In genomic region chr6:37432916-37433656, GRCh38 we compare ENCODE assay signal across 8 cellular contexts. TPM values are rescaled to one million over a fixed set of nuclear protein-coding genes. Genes with fewer than 3 reads are reported as not detected.
DNase-seq lines count a peak whose midpoint lies in the region; ATAC-seq, FAIRE-seq and TF ChIP-seq lines count a peak whose summit lies in the region.

Gene CMTR1 (plus strand): TSS chr6:37433221. CDS start chr6:37435630, 2,409 bp downstream.

- FAIRE-seq in GM18507 (lab: Jason Lieb, UNC), result peak; percentile 93

- DNase-seq in GM18507 (ENCODE audit: extremely low spot score, insufficient read length, low read depth) (peak; percentile 96), NCI-H187 treated with DMSO at 0.1 percent for 48 hours (lab: John Stamatoyannopoulos, UW) (peak; percentile 53), ascending aorta (ENCODE audit: low spot score in 2 of 2) (peak; percentile 81 to 96), right cardiac atrium (peak; percentile 97 to 99 (median 98)), putamen (ENCODE audit: low spot score) (peak; percentile 89), uterus (peak; percentile 92 to 95)
- peak; percentile 98 for DNase-seq in T-helper 2 cell treated with Interferon-gamma antibody and Interleukin-4, amounts not matched to agents 5 μg/mL and 100 μg/mL, for 36 hours (ENCODE audit: low spot score)

- peak; percentile 30 to 77 for TF ChIP-seq POLR2A in uterus (IDR thresholded peaks at IDR 0.05)

- peak within 1 kb of the TSS; percentile 96 for H3K4me3 Mint-ChIP-seq in T-helper 2 cell treated with Interferon-gamma antibody and Interleukin-4, amounts not matched to agents 5 μg/mL and 100 μg/mL, for 36 hours

- H3K27ac ChIP-seq in ascending aorta, result peak within 1 kb of the TSS; percentile 94 to 95
- peak within 1 kb of the TSS; percentile 82 for H3K27ac ChIP-seq in right cardiac atrium (ENCODE audit: low read length)
- H3K27ac ChIP-seq in uterus, result peak within 1 kb of the TSS; percentile 81 to 94

- peaks cover 9 to 25% of the 10 kb centered on the region in 2 donors for H3K36me3 ChIP-seq in ascending aorta
- no peaks in the 10 kb centered on the region for H3K36me3 ChIP-seq in uterus

- H3K27me3 ChIP-seq in ascending aorta, result no peaks in the 10 kb centered on the region
- H3K27me3 ChIP-seq in right cardiac atrium (ENCODE audit: control insufficient read depth, insufficient read depth), result no peaks in the 10 kb centered on the region
- H3K27me3 ChIP-seq in uterus, result peaks cover 0 to 4% of the 10 kb centered on the region in 2 donors

- peaks cover 27% of the 10 kb centered on the region for H3K36me3 Mint-ChIP-seq in T-helper 2 cell treated with Interferon-gamma antibody and Interleukin-4, amounts not matched to agents 5 μg/mL and 100 μg/mL, for 36 hours (ENCODE audit: low read depth)

- ATAC-seq in HG02970 (IDR thresholded peaks at IDR 0.05; ENCODE audit: low FRiP score, unreplicated experiment), result peak; percentile 86
- peak; percentile 99 for ATAC-seq in right cardiac atrium

- peak within 1 kb of the TSS; percentile 98 for H3K27ac Mint-ChIP-seq in T-helper 2 cell treated with Interferon-gamma antibody and Interleukin-4, amounts not matched to agents 5 μg/mL and 100 μg/mL, for 36 hours

- H3K9me3 ChIP-seq in ascending aorta (no peaks in the 10 kb centered on the region), right cardiac atrium (ENCODE audit: control insufficient read depth, low read length) (no peaks in the 10 kb centered on the region), uterus (no peaks in the 10 kb centered on the region)

- no peak for TF ChIP-seq CTCF in ascending aorta (IDR thresholded peaks at IDR 0.05)
- TF ChIP-seq CTCF in uterus (IDR thresholded peaks at IDR 0.05), result peak in 2 of 4 experiments; percentile 20 to 22

- peaks cover 29% of the 10 kb centered on the region for H3K4me1 Mint-ChIP-seq in T-helper 2 cell treated with Interferon-gamma antibody and Interleukin-4, amounts not matched to agents 5 μg/mL and 100 μg/mL, for 36 hours (ENCODE audit: low read depth)

- WGBS in right cardiac atrium, result under 1% methylated on average over 61 of the region's 61 CpGs

- H3K27me3 Mint-ChIP-seq in T-helper 2 cell treated with Interferon-gamma antibody and Interleukin-4, amounts not matched to agents 5 μg/mL and 100 μg/mL, for 36 hours (ENCODE audit: low read depth), result peaks cover 4% of the 10 kb centered on the region

- H3K4me3 ChIP-seq in ascending aorta (peak within 1 kb of the TSS; percentile 87 to 94), right cardiac atrium (ENCODE audit: low read length) (peak within 1 kb of the TSS; percentile 67), uterus (peak within 1 kb of the TSS; percentile 58 to 83)

- intact Hi-C loops in ascending aorta (cut with DNase I), result loop anchor here (5.0 to 10.0 kb wide), 3 partner anchors 66 to 108 kb away; no protein-coding TSS in a partner anchor
- intact Hi-C loops in right cardiac atrium (cut with DNase I), result no loop called here
- intact Hi-C loops in uterus (cut with DNase I; ENCODE audit: low total_unique reads), result no loop called here

- no peaks in the 10 kb centered on the region for H3K9me3 Mint-ChIP-seq in T-helper 2 cell treated with Interferon-gamma antibody and Interleukin-4, amounts not matched to agents 5 μg/mL and 100 μg/mL, for 36 hours

- H3K4me1 ChIP-seq in ascending aorta, result peaks cover 4 to 8% of the 10 kb centered on the region in 2 donors
- H3K4me1 ChIP-seq in right cardiac atrium (ENCODE audit: control insufficient read depth, insufficient read depth, low read length), result peaks cover 5% of the 10 kb centered on the region
- H3K4me1 ChIP-seq in uterus, result peaks cover 0 to 8% of the 10 kb centered on the region in 2 donors

RNA-seq across cellular contexts. Expression of gene CMTR1, which starts in this region (rescaled TPM):
- total RNA-seq in ascending aorta (24.5 TPM), right cardiac atrium (10 to 100 TPM; 32.5 to 46.9 (median 37.9) TPM), uterus (10 to 100 TPM in 3 of 4 donors, 1 to 10 TPM in 1; 5.9 to 54.9 (median 31.0) TPM)
- 24.3 TPM for polyA plus RNA-seq in right cardiac atrium

Comparison
In these comparisons a context has a peak if more than half of its experiments do, and no peak if none do; other contexts are left out.
1. Peak in every context shown above with its lines: DNase-seq, ATAC-seq, H3K4me3 ChIP-seq and H3K27ac ChIP-seq.